ENCODE assay signal across 10 cellular contexts in the genomic region with DNA sequence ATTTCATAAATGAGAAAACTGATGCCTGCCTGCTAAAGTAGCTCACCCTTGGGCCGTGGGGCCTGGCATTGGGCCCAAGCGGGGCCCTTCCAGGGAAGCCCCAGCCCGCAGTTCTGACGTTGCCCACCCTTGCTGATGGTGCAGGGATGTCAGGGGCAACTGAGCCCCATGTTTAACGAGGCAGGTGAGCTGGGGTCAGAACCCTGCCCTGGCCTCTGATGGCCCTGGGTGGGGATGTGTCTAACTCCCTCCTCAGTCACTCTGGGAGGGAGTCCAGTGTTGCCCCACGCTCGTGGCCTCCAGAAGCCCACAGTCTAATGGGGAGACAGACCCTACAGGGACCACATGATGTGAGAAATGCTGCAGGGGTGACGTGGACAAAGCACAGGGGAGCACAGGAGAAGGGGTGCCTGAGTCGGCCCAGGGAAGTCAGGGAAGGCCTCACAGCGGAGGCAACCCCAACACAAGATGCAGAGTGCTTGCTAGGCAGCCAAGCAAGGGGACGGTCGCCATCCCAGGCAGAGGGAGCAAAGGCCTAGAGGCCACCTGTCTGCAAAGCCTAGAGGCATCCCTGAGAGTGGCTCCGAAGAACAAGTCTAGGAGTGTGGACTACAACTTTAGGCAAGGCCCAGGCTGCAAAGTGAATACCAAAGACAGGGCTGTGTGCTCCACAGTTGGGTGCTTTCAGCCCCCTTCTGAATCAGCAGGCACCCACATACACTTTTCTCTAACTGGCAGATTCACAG. TPM values are rescaled to one million over a fixed set of nuclear protein-coding genes. Genes with fewer than 3 reads are reported as not detected.
DNase-seq lines count a peak whose midpoint lies in the region; ATAC-seq and TF ChIP-seq lines count a peak whose summit lies in the region.
"Had no signal": no experiment of that assay in that cellular context is flagged by ENCODE, and none has a peak within 500 bp of the region (broad histone marks: within the 10 kb centered on the region; RNA-seq: fewer than 3 reads in every experiment).

No MANE protein-coding gene starts in this region.

- peaks cover 42% of the 10 kb centered on the region for H3K36me3 Mint-ChIP-seq in activated T-helper 17 cell treated with anti-CD3 and anti-CD28 coated beads, Interleukin-2, amount 50 U/mL, for 72 hours (ENCODE audit: low read depth)
- H3K36me3 Mint-ChIP-seq in immature natural killer cell = no peaks in the 10 kb centered on the region
- H3K36me3 Mint-ChIP-seq in endothelial cell (ENCODE audit: low read depth, unreplicated experiment) = no peaks in the 10 kb centered on the region

- no peaks in the 10 kb centered on the region for H3K9me3 Mint-ChIP-seq in activated T-helper 17 cell treated with anti-CD3 and anti-CD28 coated beads, Interleukin-2, amount 50 U/mL, for 72 hours
- H3K9me3 Mint-ChIP-seq in immature natural killer cell (peaks cover 0 to 4% (median 0%) of the 10 kb centered on the region in 6 donors), endothelial cell (ENCODE audit: unreplicated experiment) (no peaks in the 10 kb centered on the region)
- H3K9me3 Mint-ChIP-seq in stimulated activated naive CD8-positive, alpha-beta T cell treated with anti-CD3 and anti-CD28 coated beads, Interleukin-15, amount 100 ng/mL, for 72 hours = peaks cover 4 to 8% of the 10 kb centered on the region in 2 donors

- no peak overlapping the region for H3K4me3 ChIP-seq in HEK293 (ENCODE audit: low read depth, low read length)

- no peaks in the 10 kb centered on the region for H3K27me3 Mint-ChIP-seq in activated T-helper 17 cell treated with anti-CD3 and anti-CD28 coated beads, Interleukin-2, amount 50 U/mL, for 72 hours
- H3K27me3 Mint-ChIP-seq in immature natural killer cell (ENCODE audit: low read depth in 3 of 3) (peaks cover 14 to 20% (median 18%) of the 10 kb centered on the region in 3 donors), endothelial cell (ENCODE audit: unreplicated experiment) (peaks cover 10% of the 10 kb centered on the region)
- no peaks in the 10 kb centered on the region for H3K27me3 Mint-ChIP-seq in stimulated activated naive CD8-positive, alpha-beta T cell treated with anti-CD3 and anti-CD28 coated beads, Interleukin-15, amount 100 ng/mL, for 72 hours

- POLR2A ChIA-PET in HEK293 (lab: Yijun Ruan, JAX) = interaction anchor here (1.2 to 2.5 kb wide), 2 partner anchors 22 to 25 kb away, joined by 4 to 23 read pairs; a partner anchor contains a TSS

- ATAC-seq in activated T-helper 17 cell treated with anti-CD3 and anti-CD28 coated beads, Interleukin-2, amount 50 U/mL, for 72 hours (replicated peaks) = no peak
- no peak for ATAC-seq in stimulated activated naive CD8-positive, alpha-beta T cell treated with anti-CD3 and anti-CD28 coated beads, Interleukin-15, amount 100 ng/mL, for 72 hours
- ATAC-seq in HG02885 (IDR thresholded peaks at IDR 0.05; ENCODE audit: poor library complexity, unreplicated experiment) (no peak), HG03520 (IDR thresholded peaks at IDR 0.05; ENCODE audit: unreplicated experiment) (no peak)

- H3K27ac ChIP-seq in HEK293 (ENCODE audit: extremely low read depth, low read depth, low read length) = peak overlapping the region; percentile 64; the same call in 1 of the 2 replicates

- peak overlapping the region; percentile 88 for H3K4me3 Mint-ChIP-seq in activated T-helper 17 cell treated with anti-CD3 and anti-CD28 coated beads, Interleukin-2, amount 50 U/mL, for 72 hours
- peak overlapping the region in 2 of 5 donors; percentile 82 to 90 for H3K4me3 Mint-ChIP-seq in immature natural killer cell
- peak overlapping the region; percentile 89 to 92 for H3K4me3 Mint-ChIP-seq in stimulated activated naive CD8-positive, alpha-beta T cell treated with anti-CD3 and anti-CD28 coated beads, Interleukin-15, amount 100 ng/mL, for 72 hours
- H3K4me3 Mint-ChIP-seq in endothelial cell (ENCODE audit: unreplicated experiment) = no peak overlapping the region

- peaks cover 39% of the 10 kb centered on the region for H3K4me1 Mint-ChIP-seq in activated T-helper 17 cell treated with anti-CD3 and anti-CD28 coated beads, Interleukin-2, amount 50 U/mL, for 72 hours
- H3K4me1 Mint-ChIP-seq in immature natural killer cell (peaks cover 56 to 57% of the 10 kb centered on the region in 2 donors), endothelial cell (ENCODE audit: unreplicated experiment) (peaks cover 4% of the 10 kb centered on the region)
- peaks cover 80% of the 10 kb centered on the region for H3K4me1 Mint-ChIP-seq in stimulated activated naive CD8-positive, alpha-beta T cell treated with anti-CD3 and anti-CD28 coated beads, Interleukin-15, amount 100 ng/mL, for 72 hours

- H3K9me3 ChIP-seq in HEK293 (ENCODE audit: control insufficient read depth, insufficient read depth, low read depth, low read length) = no peaks in the 10 kb centered on the region

- CTCF ChIA-PET in HEK293 (lab: Yijun Ruan, JAX) = interaction anchor here (1.7 kb wide), 1 partner anchor 24 kb away, joined by 6 read pairs; no protein-coding TSS in a partner anchor

- H3K27ac Mint-ChIP-seq in activated T-helper 17 cell treated with anti-CD3 and anti-CD28 coated beads, Interleukin-2, amount 50 U/mL, for 72 hours = peak overlapping the region; percentile 100
- H3K27ac Mint-ChIP-seq in immature natural killer cell (peak overlapping the region; percentile 91 to 100 (median 100)), endothelial cell (ENCODE audit: unreplicated experiment) (no peak overlapping the region)
- H3K27ac Mint-ChIP-seq in stimulated activated naive CD8-positive, alpha-beta T cell treated with anti-CD3 and anti-CD28 coated beads, Interleukin-15, amount 100 ng/mL, for 72 hours = peak overlapping the region; percentile 100

- TF ChIP-seq CTCF in HEK293 (tag by site-specific recombination; IDR thresholded peaks at IDR 0.05) (no peak), endothelial cell (IDR thresholded peaks at IDR 0.05; ENCODE audit: unreplicated experiment) (no peak)

- no peak for DNase-seq in immature natural killer cell
- DNase-seq in stimulated activated naive CD8-positive, alpha-beta T cell treated with anti-CD3 and anti-CD28 coated beads, Interleukin-15, amount 100 ng/mL, for 72 hours = no peak
- no peak for DNase-seq in SHP77 treated with DMSO at 0.1 percent for 48 hours (lab: John Stamatoyannopoulos, UW)
- no peak for DNase-seq in endothelial cell (ENCODE audit: low spot score)
- DNase-seq: NCI-H146, T-helper 9 cell had no signal

- H3K4me1 ChIP-seq in HEK293 (ENCODE audit: control insufficient read depth, insufficient read depth, low read length) = no peaks in the 10 kb centered on the region; the same call in 1 of the 2 replicates

- H3K36me3 ChIP-seq in HEK293 (ENCODE audit: control insufficient read depth in 2 of 2, insufficient read depth in 1 of 2, low read length in 2 of 2) = no peaks in the 10 kb centered on the region

TF ChIP-seq in HEK293, 187 proteins besides CTCF, POLR2A, EP300 and RAD21:
- TF ChIP-seq KLF7 (tag by site-specific recombination; IDR thresholded peaks at IDR 0.05; ENCODE audit: borderline replicate concordance) (no peak), BCL11B (tag by site-specific recombination; IDR thresholded peaks at IDR 0.05; ENCODE audit: low read depth) (no peak), ZBTB7A (tag by site-specific recombination; IDR thresholded peaks at IDR 0.05; ENCODE audit: low read depth) (no peak), MYNN (tag by site-specific recombination; IDR thresholded peaks at IDR 0.05; ENCODE audit: borderline replicate concordance) (no peak), MZF1 (tag by site-specific recombination; IDR thresholded peaks at IDR 0.05; ENCODE audit: borderline replicate concordance) (no peak), ZNF391 (tag by site-specific recombination; IDR thresholded peaks at IDR 0.05; ENCODE audit: borderline replicate concordance, low read depth) (no peak)
- TF ChIP-seq, protein P1, sequence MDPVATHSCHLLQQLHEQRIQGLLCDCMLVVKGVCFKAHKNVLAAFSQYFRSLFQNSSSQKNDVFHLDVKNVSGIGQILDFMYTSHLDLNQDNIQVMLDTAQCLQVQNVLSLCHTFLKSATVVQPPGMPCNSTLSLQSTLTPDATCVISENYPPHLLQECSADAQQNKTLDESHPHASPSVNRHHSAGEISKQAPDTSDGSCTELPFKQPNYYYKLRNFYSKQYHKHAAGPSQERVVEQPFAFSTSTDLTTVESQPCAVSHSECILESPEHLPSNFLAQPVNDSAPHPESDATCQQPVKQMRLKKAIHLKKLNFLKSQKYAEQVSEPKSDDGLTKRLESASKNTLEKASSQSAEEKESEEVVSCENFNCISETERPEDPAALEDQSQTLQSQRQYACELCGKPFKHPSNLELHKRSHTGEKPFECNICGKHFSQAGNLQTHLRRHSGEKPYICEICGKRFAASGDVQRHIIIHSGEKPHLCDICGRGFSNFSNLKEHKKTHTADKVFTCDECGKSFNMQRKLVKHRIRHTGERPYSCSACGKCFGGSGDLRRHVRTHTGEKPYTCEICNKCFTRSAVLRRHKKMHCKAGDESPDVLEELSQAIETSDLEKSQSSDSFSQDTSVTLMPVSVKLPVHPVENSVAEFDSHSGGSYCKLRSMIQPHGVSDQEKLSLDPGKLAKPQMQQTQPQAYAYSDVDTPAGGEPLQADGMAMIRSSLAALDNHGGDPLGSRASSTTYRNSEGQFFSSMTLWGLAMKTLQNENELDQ (tag by site-specific recombination; IDR thresholded peaks at IDR 0.05; ENCODE audit: low read depth) = no peak

RNA-seq across cellular contexts. Expression of a gene that starts 25.2 kb away (rescaled TPM):
- total RNA-seq in activated T-helper 17 cell treated with anti-CD3 and anti-CD28 coated beads, Interleukin-2, amount 50 U/mL, for 72 hours = 1,000 to 10,000 TPM in 1 of 2 donors, 100 to 1,000 TPM in 1; 746 to 1,569 TPM
- polyA plus RNA-seq in immature natural killer cell = 100 to 1,000 TPM; 437 to 876 (median 450) TPM
- 32.4 TPM for total RNA-seq in endothelial cell (ENCODE audit: unreplicated experiment)

RNA-seq across cellular contexts. Expression of a gene that starts 55.8 kb away (rescaled TPM):
- total RNA-seq in activated T-helper 17 cell treated with anti-CD3 and anti-CD28 coated beads, Interleukin-2, amount 50 U/mL, for 72 hours = 10 to 100 TPM; 32.0 to 35.9 TPM
- 10 to 100 TPM; 12.2 to 32.0 (median 12.4) TPM for polyA plus RNA-seq in immature natural killer cell
- 20.5 TPM for total RNA-seq in endothelial cell (ENCODE audit: unreplicated experiment)

Comparison
In these comparisons a context has a peak if more than half of its experiments do, and no peak if none do; other contexts are left out.
1. RNA of a gene that starts 25.2 kb away (total RNA-seq): 746 to 1,569 TPM in activated T-helper 17 cell treated with anti-CD3 and anti-CD28 coated beads, Interleukin-2, amount 50 U/mL, for 72 hours; 32.4 TPM in endothelial cell (single experiment); every median in the first group is over 10 times any median in the second.